Comparison of ENCODE assay signal across 36 cellular contexts in the genomic region with DNA sequence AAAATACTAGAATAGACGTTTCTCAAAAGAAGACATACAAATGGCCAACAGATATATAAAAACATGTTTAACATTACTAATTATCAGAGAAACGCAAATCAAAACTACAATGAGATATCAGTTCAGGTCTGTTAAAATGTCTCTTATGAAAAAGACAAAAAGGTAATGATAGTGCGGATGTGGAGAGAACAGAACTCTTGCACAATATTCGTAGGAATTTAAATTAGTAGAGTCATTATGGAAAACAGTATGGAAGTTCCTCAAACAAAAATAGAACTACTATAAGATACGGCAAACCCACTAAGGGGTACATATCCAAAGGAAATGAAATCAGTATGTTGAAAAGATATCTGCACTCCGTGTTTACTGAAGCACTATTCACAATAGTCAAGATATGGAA.
"Had no signal": no experiment of that assay in that cellular context is flagged by ENCODE, and none has a peak within 500 bp of the region (broad histone marks: within the 10 kb centered on the region; RNA-seq: fewer than 3 reads in every experiment).

No MANE protein-coding gene starts in this region.

- H3K4me3 ChIP-seq: MG63 had no signal

- H3K36me3 ChIP-seq: MG63 had no signal

- H3K27me3 ChIP-seq: MG63 had no signal

- DNase-seq: Karpas-422, Kasumi-1, MG63, MM.1S, MV-4-11, NCI-H1048, NCI-H1092, NCI-H1092 treated with DMSO at 0.1 percent for 48 hours, NCI-H1105, NCI-H1105 treated with DMSO at 0.1 percent for 48 hours, NCI-H1417, NCI-H1417 treated with DMSO at 0.1 percent for 48 hours, NCI-H1436, NCI-H1436 treated with DMSO at 0.1 percent for 48 hours, NCI-H146, NCI-H1694, NCI-H187, NCI-H187 treated with DMSO at 0.1 percent for 48 hours, NCI-H1930, NCI-H2029, NCI-H2029 treated with DMSO at 0.1 percent for 48 hours, NCI-H2081, NCI-H2081 treated with DMSO at 0.1 percent for 48 hours, NCI-H2107, NCI-H2171, NCI-H2171 treated with DMSO at 0.1 percent for 48 hours, NCI-H2227 treated with DMSO at 0.1 percent for 48 hours, NCI-H226, NCI-H345, NCI-H446, NCI-H446 treated with DMSO at 0.1 percent for 48 hours, NCI-H510A, NCI-H510A treated with DMSO at 0.1 percent for 48 hours, NCI-H524, NCI-H524 treated with DMSO at 0.1 percent for 48 hours, NCI-H526 had no signal

- H3K9me3 ChIP-seq: MG63 had no signal
